9 cellular contexts compared by ENCODE assay signal in genomic region chr6:44388876-44389275, GRCh38. TPM values are rescaled to one million over a fixed set of nuclear protein-coding genes. Genes with fewer than 3 reads are reported as not detected.
DNase-seq lines count a peak whose midpoint lies in the region; ATAC-seq, FAIRE-seq and TF ChIP-seq lines count a peak whose summit lies in the region.
"Had no signal": no experiment of that assay in that cellular context is flagged by ENCODE, and none has a peak within 500 bp of the region (broad histone marks: within the 10 kb centered on the region; RNA-seq: fewer than 3 reads in every experiment).

No MANE protein-coding gene starts in this region.

- peaks cover 9% of the 10 kb centered on the region for H4K20me1 ChIP-seq in DOHH2 (ENCODE audit: control insufficient read depth, insufficient read depth, low read depth, low read length)

- H3K9ac ChIP-seq in NT2/D1 (ENCODE audit: insufficient read length, low read depth) (no peak overlapping the region), endodermal cell (ENCODE audit: extremely low read depth, low read length, poor library complexity, severe bottlenecking) (no peak overlapping the region)

- H3K4me1 ChIP-seq in DOHH2 (ENCODE audit: control insufficient read depth, low read length), result peaks cover 26% of the 10 kb centered on the region
- H3K4me1 ChIP-seq in NT2/D1 (ENCODE audit: insufficient read depth, insufficient read length), result no peaks in the 10 kb centered on the region
- peaks cover 3% of the 10 kb centered on the region for H3K4me1 ChIP-seq in endodermal cell (ENCODE audit: control insufficient read depth, insufficient read depth, low read length)
- H3K4me1 ChIP-seq in pancreas, result peaks cover 0 to 28% (median 17%) of the 10 kb centered on the region in 3 donors

- TF ChIP-seq CTCF in DOHH2 (IDR thresholded peaks at IDR 0.05; ENCODE audit: low read depth, low read length, poor library complexity, severe bottlenecking), result no peak
- TF ChIP-seq CTCF in endodermal cell (conservative IDR thresholded peaks at IDR 0.05), result no peak
- no peak for TF ChIP-seq CTCF in pancreas (IDR thresholded peaks at IDR 0.05)

- no peaks in the 10 kb centered on the region; the same call in 1 of the 2 replicates for H3F3A ChIP-seq in DOHH2 (ENCODE audit: control insufficient read depth, insufficient read depth)

- ATAC-seq in pancreas, result no peak
- ATAC-seq in GM18511 (IDR thresholded peaks at IDR 0.05; ENCODE audit: unreplicated experiment), result no peak

- H3K9me3 ChIP-seq in DOHH2 (ENCODE audit: control insufficient read depth, insufficient read depth, low read length), result no peaks in the 10 kb centered on the region
- H3K9me3 ChIP-seq in NT2/D1 (ENCODE audit: insufficient read depth, low read length), result no peaks in the 10 kb centered on the region
- no peaks in the 10 kb centered on the region for H3K9me3 ChIP-seq in endodermal cell (ENCODE audit: control insufficient read depth, low read length)
- H3K9me3 ChIP-seq in pancreas, result no peaks in the 10 kb centered on the region

- H3K27me3 Mint-ChIP-seq in endodermal cell (ENCODE audit: insufficient read depth), result no peaks in the 10 kb centered on the region

- H3K36me3 Mint-ChIP-seq in endodermal cell (ENCODE audit: low read depth), result peaks cover 30% of the 10 kb centered on the region

- H3K4me1 Mint-ChIP-seq in endodermal cell, result peaks cover 15% of the 10 kb centered on the region

- H3K9me3 Mint-ChIP-seq in endodermal cell, result no peaks in the 10 kb centered on the region

- FAIRE-seq in pancreas (lab: Jason Lieb, UNC), result no peak

- peak overlapping the region; percentile 98 for H3K4me2 ChIP-seq in DOHH2 (ENCODE audit: low read length)

- DNase-seq in NT2/D1 (ENCODE audit: low read depth, low spot score), result no peak
- DNase-seq in endodermal cell, result no peak
- DNase-seq in pancreas, result no peak
- no peak for DNase-seq in NCI-H526 treated with DMSO at 0.1 percent for 48 hours (lab: John Stamatoyannopoulos, UW)
- no peak for DNase-seq in dedifferentiated amniotic fluid mesenchymal stem cell (ENCODE audit: extremely low spot score)
- no peak for DNase-seq in SW 1271 (lab: John Stamatoyannopoulos, UW)

- peak overlapping the region; percentile 94 for H3K4me3 Mint-ChIP-seq in endodermal cell

- WGBS in endodermal cell (ENCODE audit: insufficient coverage in 1 of 2, insufficient read length in 1 of 2), 2 experiments, result 80 to 83% methylated on average over 4 to 5 of the region's 5 CpGs
- WGBS in pancreas, 2 donors, result 49 to 52% methylated on average over 5 of the region's 5 CpGs

- H3K9me2 ChIP-seq in DOHH2 (replicated peaks; ENCODE audit: control insufficient read depth, low read length), result no peaks in the 10 kb centered on the region

- intact Hi-C loops in pancreas (cut with DNase I), result no loop called here

- no peak overlapping the region for H3K27ac Mint-ChIP-seq in endodermal cell

- H3K79me2 ChIP-seq in DOHH2 (ENCODE audit: control insufficient read depth, low read length), result peaks cover 52% of the 10 kb centered on the region

- H3K4me3 ChIP-seq in DOHH2 (ENCODE audit: low read length), result peak overlapping the region; percentile 89
- peak overlapping the region; percentile 1 for H3K4me3 ChIP-seq in NT2/D1 (ENCODE audit: insufficient read length, low read depth)
- H3K4me3 ChIP-seq in endodermal cell (ENCODE audit: low read length), result peak overlapping the region; percentile 95
- H3K4me3 ChIP-seq in pancreas, result peak overlapping the region in 3 of 4 donors; percentile 57 to 93 (median 79)

- H3K27me3 ChIP-seq in DOHH2 (ENCODE audit: control insufficient read depth, low read length) (no peaks in the 10 kb centered on the region), NT2/D1 (ENCODE audit: insufficient read depth, insufficient read length) (no peaks in the 10 kb centered on the region), endodermal cell (ENCODE audit: control insufficient read depth, insufficient read depth, low read length, poor library complexity, severe bottlenecking) (no peaks in the 10 kb centered on the region), pancreas (no peaks in the 10 kb centered on the region)

- H3K36me3 ChIP-seq in DOHH2 (ENCODE audit: control insufficient read depth, low read length) (peaks cover 46% of the 10 kb centered on the region), NT2/D1 (ENCODE audit: insufficient read depth, insufficient read length, low read length) (peaks cover 47% of the 10 kb centered on the region), endodermal cell (ENCODE audit: control insufficient read depth, insufficient read depth, low read length) (peaks cover 39% of the 10 kb centered on the region), pancreas (peaks cover 0 to 15% (median 14%) of the 10 kb centered on the region in 3 donors)

- H3K27ac ChIP-seq in DOHH2 (ENCODE audit: low read depth, low read length) (no peak overlapping the region), endodermal cell (ENCODE audit: low read depth, low read length) (no peak overlapping the region), pancreas (no peak overlapping the region)

RNA-seq across cellular contexts. Expression of gene CDC5L, which starts 1.4 kb away (rescaled TPM):
- total RNA-seq in endodermal cell (10 to 100 TPM; 28.9 to 30.5 TPM), pancreas (10 to 100 TPM in 2 of 6 donors, 1 to 10 TPM in 4; 6.4 to 11.4 (median 8.6) TPM)
- 28.9 TPM for polyA plus RNA-seq in endodermal cell (2013, experiment 1 of 2)
- polyA plus RNA-seq in endodermal cell (2013, experiment 2 of 2), result 29.1 TPM
- 1 to 10 TPM; 2.9 to 6.0 TPM for polyA plus RNA-seq in pancreas

RNA-seq across cellular contexts. Expression of gene SPATS1, which starts 46.4 kb away (rescaled TPM):
- total RNA-seq in endodermal cell (not detected), pancreas (under 1 TPM in 1 of 6 donors, not detected in 5; 0.18 TPM)
- polyA plus RNA-seq in endodermal cell (2013, experiment 1 of 2), result not detected
- not detected for polyA plus RNA-seq in endodermal cell (2013, experiment 2 of 2)
- polyA plus RNA-seq in pancreas, result under 1 TPM in 1 of 2 donors, not detected in 1; 0.19 TPM
- total RNA-seq: T-helper 1 cell treated with Interleukin-12 subunit alpha and Interleukin-12 subunit beta and Interleukin-4 antibody, amounts not matched to agents 30 ng/mL and 1 ng/mL, for 36 hours had no signal

Comparison
In these comparisons a context has a peak if more than half of its experiments do, and no peak if none do; other contexts are left out.
1. H3K4me3 ChIP-seq: peak in every context shown above with its lines; median percentile 95 in endodermal cell; 89 in DOHH2; 79 in pancreas; 1 in NT2/D1.